ENCODE assay signal across 13 cellular contexts in the genomic region with DNA sequence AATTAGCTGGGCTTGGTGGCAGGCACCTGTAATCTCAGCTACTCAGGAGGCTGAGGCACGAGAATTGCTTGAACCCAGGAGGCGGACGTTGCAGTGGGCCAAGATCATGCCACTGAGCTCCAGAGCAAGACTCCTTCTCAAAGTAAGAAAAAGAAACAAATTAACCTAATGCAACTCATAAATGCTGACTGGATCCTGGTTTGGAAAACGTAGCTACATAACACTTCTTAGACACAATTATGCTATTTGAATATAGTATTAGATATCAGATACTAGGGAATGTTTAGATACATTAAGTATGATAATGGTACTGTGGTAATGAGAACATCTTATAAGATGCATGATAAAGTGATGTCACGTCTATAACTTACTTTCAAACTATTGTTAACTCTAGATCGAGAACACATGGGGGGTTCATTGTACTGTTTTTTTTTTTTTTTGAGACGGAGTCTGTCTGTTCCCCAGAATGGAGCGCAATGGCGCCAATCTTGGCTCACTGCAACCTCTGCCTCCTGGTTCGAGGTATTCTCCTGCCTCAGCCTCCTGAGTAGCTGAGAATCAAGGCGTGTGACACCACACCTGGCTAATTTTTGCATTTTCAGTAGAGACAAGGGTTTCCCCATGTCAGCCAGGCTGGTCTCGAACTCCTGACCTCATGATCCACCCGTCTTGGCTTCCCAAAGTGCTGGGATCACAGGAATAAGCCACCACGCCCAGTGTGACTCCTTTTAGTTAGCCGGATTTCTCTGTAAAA.
"Had no signal": no experiment of that assay in that cellular context is flagged by ENCODE, and none has a peak within 500 bp of the region (broad histone marks: within the 10 kb centered on the region; RNA-seq: fewer than 3 reads in every experiment).

No MANE protein-coding gene starts in this region.

- H3K27me3 Mint-ChIP-seq: activated CD4-positive, alpha-beta T cell treated with anti-CD3 and anti-CD28 coated beads, Interleukin-2, amount 10 ng/mL, durations not matched to agents 24 days and 14 days; stimulated activated naive CD8-positive, alpha-beta T cell treated with anti-CD3 and anti-CD28 coated beads, Interleukin-15, amount 100 ng/mL, for 72 hours; type B pancreatic cell had no signal

- H3K4me3 Mint-ChIP-seq: activated CD4-positive, alpha-beta T cell treated with anti-CD3 and anti-CD28 coated beads, Interleukin-2, amount 10 ng/mL, durations not matched to agents 24 days and 14 days; activated T-cell treated with anti-CD3 and anti-CD28 coated beads, Interleukin-2, amount 50 U/mL, for 4 hours; nephron; stimulated activated naive CD8-positive, alpha-beta T cell treated with anti-CD3 and anti-CD28 coated beads, Interleukin-15, amount 100 ng/mL, for 72 hours; type B pancreatic cell had no signal

- H3K27ac ChIP-seq: foreskin keratinocyte had no signal

- ATAC-seq: activated T-cell treated with anti-CD3 and anti-CD28 coated beads, Interleukin-2, amount 50 U/mL, for 4 hours; foreskin keratinocyte; sciatic nerve; stimulated activated naive CD8-positive, alpha-beta T cell treated with anti-CD3 and anti-CD28 coated beads, Interleukin-15, amount 100 ng/mL, for 72 hours had no signal

- DNase-seq: activated CD4-positive, alpha-beta T cell treated with anti-CD3 and anti-CD28 coated beads, Interleukin-2, amount 10 ng/mL, durations not matched to agents 24 days and 14 days; activated CD4-positive, CD25-positive, alpha-beta regulatory T cell; activated gamma-delta T cell treated with Interleukin-2 at 50 U/mL for 16 hours; activated T-cell treated with anti-CD3 and anti-CD28 coated beads, Interleukin-2, amount 50 U/mL, for 4 hours; aorta; effector CD8-positive, alpha-beta T cell; foreskin keratinocyte; head of caudate nucleus; mesendoderm; stimulated activated naive CD8-positive, alpha-beta T cell treated with anti-CD3 and anti-CD28 coated beads, Interleukin-15, amount 100 ng/mL, for 72 hours had no signal

- H3K27me3 ChIP-seq: foreskin keratinocyte had no signal

- H3K27ac Mint-ChIP-seq: activated CD4-positive, alpha-beta T cell treated with anti-CD3 and anti-CD28 coated beads, Interleukin-2, amount 10 ng/mL, durations not matched to agents 24 days and 14 days; nephron; type B pancreatic cell had no signal

- H3K9me3 Mint-ChIP-seq: activated CD4-positive, alpha-beta T cell treated with anti-CD3 and anti-CD28 coated beads, Interleukin-2, amount 10 ng/mL, durations not matched to agents 24 days and 14 days; activated T-cell treated with anti-CD3 and anti-CD28 coated beads, Interleukin-2, amount 50 U/mL, for 4 hours; nephron; stimulated activated naive CD8-positive, alpha-beta T cell treated with anti-CD3 and anti-CD28 coated beads, Interleukin-15, amount 100 ng/mL, for 72 hours; type B pancreatic cell had no signal
